18 cellular contexts compared by ENCODE assay signal in the genomic region with DNA sequence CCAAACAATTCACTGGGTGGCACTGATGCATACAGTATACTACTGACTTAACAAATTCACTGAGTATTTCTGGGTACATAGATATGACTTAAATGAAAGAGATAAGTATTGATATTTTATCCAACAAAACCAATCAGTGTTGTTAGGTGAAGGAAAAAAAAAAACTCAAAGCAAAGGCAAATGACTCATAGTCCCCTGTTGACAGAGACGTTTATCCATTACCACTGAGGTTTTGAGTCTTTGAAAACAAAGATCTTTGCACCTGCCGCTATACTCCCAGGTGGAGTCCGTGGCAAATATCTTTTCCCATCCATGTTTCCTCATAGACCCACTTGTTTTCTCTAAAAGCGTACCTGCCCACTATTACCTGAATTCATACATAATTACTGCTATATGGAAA. TPM values are rescaled to one million over a fixed set of nuclear protein-coding genes. Genes with fewer than 3 reads are reported as not detected.
A peak's percentile ranks its signal among the peaks of the same experiment; 100 is the strongest.
DNase-seq lines count a peak whose midpoint lies in the region; ATAC-seq and TF ChIP-seq lines count a peak whose summit lies in the region.
"Had no signal": no experiment of that assay in that cellular context is flagged by ENCODE, and none has a peak within 500 bp of the region (broad histone marks: within the 10 kb centered on the region; RNA-seq: fewer than 3 reads in every experiment).

No MANE protein-coding gene starts in this region.

- no peak overlapping the region for H3K27ac Mint-ChIP-seq in T-helper 2 cell treated with Interferon-gamma antibody and Interleukin-4, amounts not matched to agents 5 μg/mL and 100 μg/mL, for 36 hours
- H3K27ac Mint-ChIP-seq: nephron progenitor cell, type B pancreatic cell had no signal

- H3K9me3 Mint-ChIP-seq in activated T-cell treated with anti-CD3 and anti-CD28 coated beads, Interleukin-2, amount 50 U/mL, for 4 hours, result no peaks in the 10 kb centered on the region
- H3K9me3 Mint-ChIP-seq in T-helper 2 cell treated with Interferon-gamma antibody and Interleukin-4, amounts not matched to agents 5 μg/mL and 100 μg/mL, for 36 hours, result no peaks in the 10 kb centered on the region
- H3K9me3 Mint-ChIP-seq: nephron progenitor cell, type B pancreatic cell had no signal

- H3K27ac ChIP-seq in Peyer's patch, result no peak overlapping the region

- peak in 1 of 2 donors; percentile 39 for ATAC-seq in activated T-cell treated with anti-CD3 and anti-CD28 coated beads, Interleukin-2, amount 50 U/mL, for 4 hours
- ATAC-seq: left colon, Right ventricle myocardium inferior had no signal

- no peak for DNase-seq in activated T-cell treated with anti-CD3 and anti-CD28 coated beads, Interleukin-2, amount 50 U/mL, for 4 hours
- DNase-seq in activated T-cell treated with anti-CD3 and anti-CD28 coated beads for 4 hours (no peak), renal cortical epithelial cell (ENCODE audit: low read depth) (peak; percentile 27), NCI-H2196 treated with DMSO at 0.1 percent for 48 hours (lab: John Stamatoyannopoulos, UW; ENCODE audit: unreplicated experiment) (no peak), MV-4-11 (lab: John Stamatoyannopoulos, UW) (no peak), Peyer's patch (no peak)
- peak; percentile 8 for DNase-seq in Jurkat, Clone E6-1 (ENCODE audit: low read depth, low spot score)
- no peak for DNase-seq in T-helper 2 cell treated with Interferon-gamma antibody and Interleukin-4, amounts not matched to agents 5 μg/mL and 100 μg/mL, for 36 hours (ENCODE audit: low spot score)
- DNase-seq: activated effector memory CD4-positive, alpha-beta T cell treated with Interleukin-2 at 50 U/mL for 16 hours; Caco-2; left colon; NCI-H1092; nephron progenitor cell; stimulated activated naive CD4-positive, alpha-beta T cell had no signal

- TF ChIP-seq POLR2A in Peyer's patch (IDR thresholded peaks at IDR 0.05), result no peak

- no peaks in the 10 kb centered on the region for H3K27me3 Mint-ChIP-seq in activated T-cell treated with anti-CD3 and anti-CD28 coated beads, Interleukin-2, amount 50 U/mL, for 4 hours (ENCODE audit: low read depth)
- no peaks in the 10 kb centered on the region for H3K27me3 Mint-ChIP-seq in T-helper 2 cell treated with Interferon-gamma antibody and Interleukin-4, amounts not matched to agents 5 μg/mL and 100 μg/mL, for 36 hours (ENCODE audit: low read depth)

- no peak overlapping the region for H3K4me3 ChIP-seq in Jurkat, Clone E6-1 (ENCODE audit: low read length)
- no peak overlapping the region for H3K4me3 ChIP-seq in Peyer's patch

- no peaks in the 10 kb centered on the region for H3K27me3 ChIP-seq in Peyer's patch

- peaks cover 28% of the 10 kb centered on the region for H3K4me1 Mint-ChIP-seq in activated T-cell treated with anti-CD3 and anti-CD28 coated beads, Interleukin-2, amount 50 U/mL, for 4 hours (ENCODE audit: low read depth)
- H3K4me1 Mint-ChIP-seq in T-helper 2 cell treated with Interferon-gamma antibody and Interleukin-4, amounts not matched to agents 5 μg/mL and 100 μg/mL, for 36 hours (ENCODE audit: low read depth), result peaks cover 23% of the 10 kb centered on the region

- peak overlapping the region; percentile 65 for H3K4me3 Mint-ChIP-seq in activated T-cell treated with anti-CD3 and anti-CD28 coated beads, Interleukin-2, amount 50 U/mL, for 4 hours
- H3K4me3 Mint-ChIP-seq in T-helper 2 cell treated with Interferon-gamma antibody and Interleukin-4, amounts not matched to agents 5 μg/mL and 100 μg/mL, for 36 hours, result peak overlapping the region; percentile 28
- H3K4me3 Mint-ChIP-seq: nephron progenitor cell, type B pancreatic cell had no signal

- H3K4me1 ChIP-seq in Peyer's patch, result no peaks in the 10 kb centered on the region
- H3K4me1 ChIP-seq: Caco-2 had no signal

- no peaks in the 10 kb centered on the region for H3K36me3 ChIP-seq in Peyer's patch

- no peak for TF ChIP-seq CTCF in Peyer's patch (IDR thresholded peaks at IDR 0.05)

- no peaks in the 10 kb centered on the region for H3K9me3 ChIP-seq in Peyer's patch
- H3K9me3 ChIP-seq: Caco-2 had no signal

- no peaks in the 10 kb centered on the region for H3K36me3 Mint-ChIP-seq in activated T-cell treated with anti-CD3 and anti-CD28 coated beads, Interleukin-2, amount 50 U/mL, for 4 hours (ENCODE audit: insufficient read depth)
- H3K36me3 Mint-ChIP-seq in T-helper 2 cell treated with Interferon-gamma antibody and Interleukin-4, amounts not matched to agents 5 μg/mL and 100 μg/mL, for 36 hours (ENCODE audit: low read depth), result no peaks in the 10 kb centered on the region
- H3K36me3 Mint-ChIP-seq: type B pancreatic cell had no signal

RNA-seq across cellular contexts. Expression of a gene that starts 18.4 kb away (rescaled TPM):
- total RNA-seq in activated T-cell treated with anti-CD3 and anti-CD28 coated beads, Interleukin-2, amount 50 U/mL, for 4 hours, result not detected
- not detected for polyA plus RNA-seq in Jurkat, Clone E6-1 (2012; ENCODE audit: insufficient read depth, insufficient read length)
- total RNA-seq in renal cortical epithelial cell, result 0.30 TPM in 1 of 2 replicates, not detected in the other
- total RNA-seq in Peyer's patch, result 1 to 10 TPM in 1 of 4 donors, under 1 TPM in 1, not detected in 2; 0.88 to 4.1 TPM
- total RNA-seq: Caco-2 had no signal

RNA-seq across cellular contexts. Expression of a gene that starts 30.4 kb away (rescaled TPM):
- not detected for total RNA-seq in activated T-cell treated with anti-CD3 and anti-CD28 coated beads, Interleukin-2, amount 50 U/mL, for 4 hours
- polyA plus RNA-seq in Jurkat, Clone E6-1 (2012; ENCODE audit: insufficient read depth, insufficient read length), result not detected
- total RNA-seq in renal cortical epithelial cell (not detected in 2 replicates), Peyer's patch (not detected)
- total RNA-seq: astrocyte, Caco-2, mesenteric fat pad, Right ventricle myocardium inferior had no signal

Comparison
In these comparisons a context has a peak if more than half of its experiments do, and no peak if none do; other contexts are left out.
1. DNase-seq: peak in Jurkat, Clone E6-1 (single experiment) and renal cortical epithelial cell (single experiment); none in activated T-cell treated with anti-CD3 and anti-CD28 coated beads, Interleukin-2, amount 50 U/mL, for 4 hours (single experiment), activated T-cell treated with anti-CD3 and anti-CD28 coated beads for 4 hours (single experiment), T-helper 2 cell treated with Interferon-gamma antibody and Interleukin-4, amounts not matched to agents 5 μg/mL and 100 μg/mL, for 36 hours (single experiment), NCI-H2196 treated with DMSO at 0.1 percent for 48 hours (single experiment), MV-4-11 (single experiment) and Peyer's patch (0 of 3).